ENCODE assay signal across 16 cellular contexts in the genomic region with DNA sequence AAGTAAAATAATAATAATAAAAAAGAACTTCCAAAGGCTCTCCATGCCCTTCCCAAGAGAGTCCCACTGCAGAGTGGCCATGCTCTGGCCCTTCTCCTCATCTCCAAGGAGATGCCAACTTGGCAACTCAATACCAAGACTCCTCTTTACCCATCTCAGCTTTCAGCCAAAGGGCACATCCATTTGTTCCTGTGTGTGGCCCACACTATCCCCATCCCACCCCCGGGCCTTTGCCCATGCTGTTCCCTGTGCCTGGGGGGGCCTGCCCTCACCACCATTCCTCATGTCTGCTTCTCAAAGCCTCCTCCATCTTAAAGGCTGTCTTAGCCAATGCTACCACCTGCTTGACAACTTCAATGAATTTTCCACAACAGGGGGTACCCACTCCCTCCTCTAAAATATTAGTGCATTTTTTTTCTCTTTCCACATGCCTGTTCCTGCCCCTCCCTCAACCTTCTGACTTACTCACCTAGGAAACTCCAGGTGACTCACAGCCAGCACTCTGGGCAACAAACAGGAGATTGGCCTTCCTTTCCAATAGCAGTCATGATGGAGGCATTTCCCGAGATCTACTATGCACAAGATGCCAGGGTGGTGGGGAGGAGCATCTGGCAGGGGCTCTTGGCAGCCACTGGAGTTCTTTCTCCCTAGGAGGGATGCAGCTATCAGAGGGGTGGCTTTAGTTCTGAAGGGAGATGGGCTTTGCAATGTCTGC.
DNase-seq lines count a peak whose midpoint lies in the region; ATAC-seq, FAIRE-seq and TF ChIP-seq lines count a peak whose summit lies in the region.
"Had no signal": no experiment of that assay in that cellular context is flagged by ENCODE, and none has a peak within 500 bp of the region (broad histone marks: within the 10 kb centered on the region; RNA-seq: fewer than 3 reads in every experiment).

No MANE protein-coding gene starts in this region.

- POLR2A ChIA-PET in A673 (lab: Charles Lee; ENCODE audit: low non-redundant PET) = no interaction called here

- no peak for ATAC-seq in HG02885 (IDR thresholded peaks at IDR 0.05; ENCODE audit: poor library complexity, unreplicated experiment)

- H3K4me1 ChIP-seq in A673 (ENCODE audit: insufficient read depth, low read length, poor library complexity, severe bottlenecking) = no peaks in the 10 kb centered on the region

- H3K9me3 ChIP-seq in A673 (ENCODE audit: low read depth, low read length, poor library complexity, severe bottlenecking) = no peaks in the 10 kb centered on the region

- CTCF ChIA-PET in A673 (lab: Charles Lee) = no interaction called here

- H3K4me3 ChIP-seq in astrocyte of the spinal cord (ENCODE audit: low read depth, low read length) = no peak overlapping the region
- H3K4me3 ChIP-seq in A673 (ENCODE audit: low read depth, low read length, poor library complexity, severe bottlenecking) = no peak overlapping the region

- peak; percentile 90 for DNase-seq in Daoy (ENCODE audit: low read depth)
- peak; percentile 35 for DNase-seq in LHCN-M2 (ENCODE audit: low read depth)
- DNase-seq in astrocyte of the spinal cord (ENCODE audit: low read depth, low spot score) = peak; percentile 60
- DNase-seq in kidney glomerular epithelial cell (lab: John Stamatoyannopoulos, UW) = peak; percentile 74
- no peak for DNase-seq in D721Med (ENCODE audit: insufficient read length, low spot score)
- no peak for DNase-seq in A673 (ENCODE audit: low spot score)
- DNase-seq in G401 (ENCODE audit: low spot score) = no peak
- DNase-seq: activated CD8-positive, alpha-beta memory T cell treated with anti-CD3 and anti-CD28 coated beads for 24 hours; activated naive CD4-positive, alpha-beta T cell treated with Interleukin-2 at 50 U/mL for 16 hours; immature natural killer cell; NCI-H1092; SHP77 treated with DMSO at 0.1 percent for 48 hours; stimulated activated CD4-positive, alpha-beta T cell treated with anti-CD3 and anti-CD28 coated beads, Interleukin-4, amount 100 ng/mL, for 24 hours; stimulated activated naive CD4-positive, alpha-beta T cell had no signal

- no TSS peak for BruUV-seq in A673 (replicated peaks; lab: Mats Ljungman, UMichigan)

- intact Hi-C loops in A673 (cut with micrococcal nuclease; ENCODE audit: unreplicated experiment) = loop anchor here (10.0 kb wide), 1 partner anchor 109 kb away; the partner anchor contains the start of gene SMAD3

- no peak for FAIRE-seq in D721Med (lab: Jason Lieb, UNC)

- H3K36me3 ChIP-seq in A673 (ENCODE audit: insufficient read depth, low read length, poor library complexity, severe bottlenecking) = no peaks in the 10 kb centered on the region

- no peak overlapping the region for H3K27ac ChIP-seq in A673 (ENCODE audit: low read depth, low read length, poor library complexity, severe bottlenecking)
- H3K27ac ChIP-seq: C4-2B had no signal

- TF ChIP-seq CTCF in astrocyte of the spinal cord (IDR thresholded peaks at IDR 0.05; ENCODE audit: low read depth, low read length) = no peak
- no peak for TF ChIP-seq CTCF in D721Med (IDR thresholded peaks at IDR 0.05; ENCODE audit: insufficient read depth, missing control alignments)
- no peak for TF ChIP-seq CTCF in A673 (conservative IDR thresholded peaks at IDR 0.05; ENCODE audit: low read depth, low read length)

- no peaks in the 10 kb centered on the region for H3K27me3 ChIP-seq in A673 (replicated peaks; ENCODE audit: insufficient read depth, low read depth, low read length, poor library complexity)

- in situ Hi-C loops in astrocyte of the spinal cord (cut with HindIII; ENCODE audit: low sequenced_read_pairs) = no loop called here
- in situ Hi-C loops in G401 (cut with HindIII; ENCODE audit: low sequenced_read_pairs) = no loop called here

Comparison
In these comparisons a context has a peak if more than half of its experiments do, and no peak if none do; other contexts are left out.
1. DNase-seq: peak in Daoy (single experiment), LHCN-M2 (single experiment), astrocyte of the spinal cord (single experiment) and kidney glomerular epithelial cell (single experiment); none in D721Med (single experiment), A673 (single experiment) and G401 (single experiment).